In the genomic region with DNA sequence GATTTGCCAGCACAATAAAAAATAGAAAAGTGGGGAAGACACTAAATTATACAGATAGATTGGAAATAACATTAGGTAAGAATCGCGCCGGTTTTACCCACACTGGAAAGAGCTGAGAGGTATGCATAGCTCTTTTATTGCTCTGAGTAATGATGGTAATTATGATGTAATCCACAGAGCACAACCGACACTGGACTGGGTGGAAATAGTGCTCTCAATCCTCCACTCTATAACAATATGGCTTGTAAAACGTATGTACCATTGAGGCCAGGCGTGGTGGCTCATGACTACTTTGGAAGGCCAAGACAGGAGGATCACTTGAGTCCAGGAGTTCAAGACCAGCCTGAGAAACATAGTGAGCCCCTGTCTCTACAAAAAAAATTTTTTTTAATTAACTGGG, we compare ENCODE assay signal across 1 cellular context.
A peak's percentile ranks its signal among the peaks of the same experiment; 100 is the strongest.
TF ChIP-seq lines count a peak whose summit lies in the region.

No MANE protein-coding gene starts in this region.

TF ChIP-seq in HEK293, 187 proteins besides CTCF, POLR2A, EP300 and RAD21 (continued from another document and continues in another):
- no peak for TF ChIP-seq HOXA7 (CRISPR knock-in tag; IDR thresholded peaks at IDR 0.05; ENCODE audit: borderline replicate concordance)
- TF ChIP-seq, protein P1, sequence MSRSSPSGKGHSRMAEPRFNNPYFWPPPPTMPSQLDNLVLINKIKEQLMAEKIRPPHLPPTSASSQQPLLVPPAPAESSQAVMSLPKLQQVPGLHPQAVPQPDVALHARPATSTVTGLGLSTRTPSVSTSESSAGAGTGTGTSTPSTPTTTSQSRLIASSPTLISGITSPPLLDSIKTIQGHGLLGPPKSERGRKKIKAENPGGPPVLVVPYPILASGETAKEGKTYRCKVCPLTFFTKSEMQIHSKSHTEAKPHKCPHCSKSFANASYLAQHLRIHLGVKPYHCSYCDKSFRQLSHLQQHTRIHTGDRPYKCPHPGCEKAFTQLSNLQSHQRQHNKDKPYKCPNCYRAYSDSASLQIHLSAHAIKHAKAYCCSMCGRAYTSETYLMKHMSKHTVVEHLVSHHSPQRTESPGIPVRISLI (tag by site-specific recombination; IDR thresholded peaks at IDR 0.05): no peak
- TF ChIP-seq ZNF48 (tag by site-specific recombination; IDR thresholded peaks at IDR 0.05): no peak
- no peak for TF ChIP-seq SCRT2 (tag by site-specific recombination; IDR thresholded peaks at IDR 0.05)
- TF ChIP-seq, protein P2, sequence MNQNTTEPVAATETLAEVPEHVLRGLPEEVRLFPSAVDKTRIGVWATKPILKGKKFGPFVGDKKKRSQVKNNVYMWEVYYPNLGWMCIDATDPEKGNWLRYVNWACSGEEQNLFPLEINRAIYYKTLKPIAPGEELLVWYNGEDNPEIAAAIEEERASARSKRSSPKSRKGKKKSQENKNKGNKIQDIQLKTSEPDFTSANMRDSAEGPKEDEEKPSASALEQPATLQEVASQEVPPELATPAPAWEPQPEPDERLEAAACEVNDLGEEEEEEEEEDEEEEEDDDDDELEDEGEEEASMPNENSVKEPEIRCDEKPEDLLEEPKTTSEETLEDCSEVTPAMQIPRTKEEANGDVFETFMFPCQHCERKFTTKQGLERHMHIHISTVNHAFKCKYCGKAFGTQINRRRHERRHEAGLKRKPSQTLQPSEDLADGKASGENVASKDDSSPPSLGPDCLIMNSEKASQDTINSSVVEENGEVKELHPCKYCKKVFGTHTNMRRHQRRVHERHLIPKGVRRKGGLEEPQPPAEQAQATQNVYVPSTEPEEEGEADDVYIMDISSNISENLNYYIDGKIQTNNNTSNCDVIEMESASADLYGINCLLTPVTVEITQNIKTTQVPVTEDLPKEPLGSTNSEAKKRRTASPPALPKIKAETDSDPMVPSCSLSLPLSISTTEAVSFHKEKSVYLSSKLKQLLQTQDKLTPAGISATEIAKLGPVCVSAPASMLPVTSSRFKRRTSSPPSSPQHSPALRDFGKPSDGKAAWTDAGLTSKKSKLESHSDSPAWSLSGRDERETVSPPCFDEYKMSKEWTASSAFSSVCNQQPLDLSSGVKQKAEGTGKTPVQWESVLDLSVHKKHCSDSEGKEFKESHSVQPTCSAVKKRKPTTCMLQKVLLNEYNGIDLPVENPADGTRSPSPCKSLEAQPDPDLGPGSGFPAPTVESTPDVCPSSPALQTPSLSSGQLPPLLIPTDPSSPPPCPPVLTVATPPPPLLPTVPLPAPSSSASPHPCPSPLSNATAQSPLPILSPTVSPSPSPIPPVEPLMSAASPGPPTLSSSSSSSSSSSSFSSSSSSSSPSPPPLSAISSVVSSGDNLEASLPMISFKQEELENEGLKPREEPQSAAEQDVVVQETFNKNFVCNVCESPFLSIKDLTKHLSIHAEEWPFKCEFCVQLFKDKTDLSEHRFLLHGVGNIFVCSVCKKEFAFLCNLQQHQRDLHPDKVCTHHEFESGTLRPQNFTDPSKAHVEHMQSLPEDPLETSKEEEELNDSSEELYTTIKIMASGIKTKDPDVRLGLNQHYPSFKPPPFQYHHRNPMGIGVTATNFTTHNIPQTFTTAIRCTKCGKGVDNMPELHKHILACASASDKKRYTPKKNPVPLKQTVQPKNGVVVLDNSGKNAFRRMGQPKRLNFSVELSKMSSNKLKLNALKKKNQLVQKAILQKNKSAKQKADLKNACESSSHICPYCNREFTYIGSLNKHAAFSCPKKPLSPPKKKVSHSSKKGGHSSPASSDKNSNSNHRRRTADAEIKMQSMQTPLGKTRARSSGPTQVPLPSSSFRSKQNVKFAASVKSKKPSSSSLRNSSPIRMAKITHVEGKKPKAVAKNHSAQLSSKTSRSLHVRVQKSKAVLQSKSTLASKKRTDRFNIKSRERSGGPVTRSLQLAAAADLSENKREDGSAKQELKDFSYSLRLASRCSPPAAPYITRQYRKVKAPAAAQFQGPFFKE (tag by site-specific recombination; IDR thresholded peaks at IDR 0.05; ENCODE audit: borderline replicate concordance): no peak
- TF ChIP-seq ZNF174 (tag by site-specific recombination; IDR thresholded peaks at IDR 0.05): no peak
- TF ChIP-seq ZBTB8A (tag by site-specific recombination; IDR thresholded peaks at IDR 0.05): no peak
- no peak for TF ChIP-seq ZSCAN16 (tag by site-specific recombination; IDR thresholded peaks at IDR 0.05)
- peak; percentile 63 for TF ChIP-seq ZNF366 (tag by site-specific recombination; conservative IDR thresholded peaks at IDR 0.05)
- no peak for TF ChIP-seq HOXD13 (CRISPR knock-in tag; IDR thresholded peaks at IDR 0.05; ENCODE audit: borderline replicate concordance)
- TF ChIP-seq ZNF843 (tag by site-specific recombination; IDR thresholded peaks at IDR 0.05): no peak; the same call in 1 of the 2 replicates
- TF ChIP-seq ZNF404 (tag by site-specific recombination; IDR thresholded peaks at IDR 0.05): no peak
- no peak for TF ChIP-seq ZNF514 (tag by site-specific recombination; IDR thresholded peaks at IDR 0.05)
- peak; percentile 37; the same call in 1 of the 2 replicates for TF ChIP-seq ZXDB (tag by site-specific recombination; IDR thresholded peaks at IDR 0.05)
- peak; percentile 45; the same call in 1 of the 2 replicates for TF ChIP-seq KLF17 (tag by site-specific recombination; IDR thresholded peaks at IDR 0.05)
- TF ChIP-seq, protein P3, sequence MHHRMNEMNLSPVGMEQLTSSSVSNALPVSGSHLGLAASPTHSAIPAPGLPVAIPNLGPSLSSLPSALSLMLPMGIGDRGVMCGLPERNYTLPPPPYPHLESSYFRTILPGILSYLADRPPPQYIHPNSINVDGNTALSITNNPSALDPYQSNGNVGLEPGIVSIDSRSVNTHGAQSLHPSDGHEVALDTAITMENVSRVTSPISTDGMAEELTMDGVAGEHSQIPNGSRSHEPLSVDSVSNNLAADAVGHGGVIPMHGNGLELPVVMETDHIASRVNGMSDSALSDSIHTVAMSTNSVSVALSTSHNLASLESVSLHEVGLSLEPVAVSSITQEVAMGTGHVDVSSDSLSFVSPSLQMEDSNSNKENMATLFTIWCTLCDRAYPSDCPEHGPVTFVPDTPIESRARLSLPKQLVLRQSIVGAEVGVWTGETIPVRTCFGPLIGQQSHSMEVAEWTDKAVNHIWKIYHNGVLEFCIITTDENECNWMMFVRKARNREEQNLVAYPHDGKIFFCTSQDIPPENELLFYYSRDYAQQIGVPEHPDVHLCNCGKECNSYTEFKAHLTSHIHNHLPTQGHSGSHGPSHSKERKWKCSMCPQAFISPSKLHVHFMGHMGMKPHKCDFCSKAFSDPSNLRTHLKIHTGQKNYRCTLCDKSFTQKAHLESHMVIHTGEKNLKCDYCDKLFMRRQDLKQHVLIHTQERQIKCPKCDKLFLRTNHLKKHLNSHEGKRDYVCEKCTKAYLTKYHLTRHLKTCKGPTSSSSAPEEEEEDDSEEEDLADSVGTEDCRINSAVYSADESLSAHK (tag by site-specific recombination; IDR thresholded peaks at IDR 0.05): 0 out of 2 replicates have a peak, but pooled peaks have one; percentile 44
- no peak for TF ChIP-seq ZNF239 (tag by site-specific recombination; IDR thresholded peaks at IDR 0.05)
- TF ChIP-seq ZBTB1 (tag by site-specific recombination; IDR thresholded peaks at IDR 0.05): no peak
- no peak for TF ChIP-seq ZNF596 (tag by site-specific recombination; IDR thresholded peaks at IDR 0.05)
- TF ChIP-seq ZBTB21 (tag by site-specific recombination; IDR thresholded peaks at IDR 0.05): 0 out of 2 replicates have a peak, but pooled peaks have one; percentile 11
- TF ChIP-seq ZNF350 (tag by site-specific recombination; IDR thresholded peaks at IDR 0.05): no peak
- peak; percentile 63; the same call in 1 of the 2 replicates for TF ChIP-seq OSR2 (tag by site-specific recombination; IDR thresholded peaks at IDR 0.05)
- no peak for TF ChIP-seq SP2 (tag by site-specific recombination; IDR thresholded peaks at IDR 0.05)
- TF ChIP-seq BCL11B (tag by site-specific recombination; IDR thresholded peaks at IDR 0.05; ENCODE audit: low read depth): no peak
- TF ChIP-seq OVOL3 (tag by site-specific recombination; IDR thresholded peaks at IDR 0.05): no peak
- TF ChIP-seq ZNF274 (IDR thresholded peaks at IDR 0.05; ENCODE audit: low read length): no peak
- TF ChIP-seq ZNF274 (tag by site-specific recombination; IDR thresholded peaks at IDR 0.05; ENCODE audit: borderline replicate concordance): no peak
- TF ChIP-seq ZBTB10 (tag by site-specific recombination; IDR thresholded peaks at IDR 0.05): no peak
- no peak for TF ChIP-seq ZNF354C (tag by site-specific recombination; IDR thresholded peaks at IDR 0.05; ENCODE audit: borderline replicate concordance, low read depth)
- TF ChIP-seq INSM2 (tag by site-specific recombination; IDR thresholded peaks at IDR 0.05): peak; percentile 80
- peak; percentile 55; the same call in 1 of the 2 replicates for TF ChIP-seq FEZF1 (tag by site-specific recombination; IDR thresholded peaks at IDR 0.05)
- TF ChIP-seq ZEB2 (tag by site-specific recombination; IDR thresholded peaks at IDR 0.05): peak; percentile 82
- no peak for TF ChIP-seq SALL2 (tag by site-specific recombination; IDR thresholded peaks at IDR 0.05; ENCODE audit: borderline replicate concordance)
- TF ChIP-seq ZNF155 (tag by site-specific recombination; IDR thresholded peaks at IDR 0.05): no peak
- TF ChIP-seq YY2 (tag by site-specific recombination; IDR thresholded peaks at IDR 0.05): no peak
- no peak for TF ChIP-seq EGR2 (tag by site-specific recombination; IDR thresholded peaks at IDR 0.05; ENCODE audit: low read depth)
- TF ChIP-seq ZNF394 (tag by site-specific recombination; IDR thresholded peaks at IDR 0.05; ENCODE audit: borderline replicate concordance): no peak
- TF ChIP-seq, protein P4, sequence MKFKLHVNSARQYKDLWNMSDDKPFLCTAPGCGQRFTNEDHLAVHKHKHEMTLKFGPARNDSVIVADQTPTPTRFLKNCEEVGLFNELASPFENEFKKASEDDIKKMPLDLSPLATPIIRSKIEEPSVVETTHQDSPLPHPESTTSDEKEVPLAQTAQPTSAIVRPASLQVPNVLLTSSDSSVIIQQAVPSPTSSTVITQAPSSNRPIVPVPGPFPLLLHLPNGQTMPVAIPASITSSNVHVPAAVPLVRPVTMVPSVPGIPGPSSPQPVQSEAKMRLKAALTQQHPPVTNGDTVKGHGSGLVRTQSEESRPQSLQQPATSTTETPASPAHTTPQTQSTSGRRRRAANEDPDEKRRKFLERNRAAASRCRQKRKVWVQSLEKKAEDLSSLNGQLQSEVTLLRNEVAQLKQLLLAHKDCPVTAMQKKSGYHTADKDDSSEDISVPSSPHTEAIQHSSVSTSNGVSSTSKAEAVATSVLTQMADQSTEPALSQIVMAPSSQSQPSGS (tag by site-specific recombination; IDR thresholded peaks at IDR 0.05; ENCODE audit: low read depth): peak; percentile 95
- TF ChIP-seq GLI4 (tag by site-specific recombination; IDR thresholded peaks at IDR 0.05): no peak
- no peak for TF ChIP-seq ZNF501 (tag by site-specific recombination; IDR thresholded peaks at IDR 0.05)
- TF ChIP-seq, protein P5, sequence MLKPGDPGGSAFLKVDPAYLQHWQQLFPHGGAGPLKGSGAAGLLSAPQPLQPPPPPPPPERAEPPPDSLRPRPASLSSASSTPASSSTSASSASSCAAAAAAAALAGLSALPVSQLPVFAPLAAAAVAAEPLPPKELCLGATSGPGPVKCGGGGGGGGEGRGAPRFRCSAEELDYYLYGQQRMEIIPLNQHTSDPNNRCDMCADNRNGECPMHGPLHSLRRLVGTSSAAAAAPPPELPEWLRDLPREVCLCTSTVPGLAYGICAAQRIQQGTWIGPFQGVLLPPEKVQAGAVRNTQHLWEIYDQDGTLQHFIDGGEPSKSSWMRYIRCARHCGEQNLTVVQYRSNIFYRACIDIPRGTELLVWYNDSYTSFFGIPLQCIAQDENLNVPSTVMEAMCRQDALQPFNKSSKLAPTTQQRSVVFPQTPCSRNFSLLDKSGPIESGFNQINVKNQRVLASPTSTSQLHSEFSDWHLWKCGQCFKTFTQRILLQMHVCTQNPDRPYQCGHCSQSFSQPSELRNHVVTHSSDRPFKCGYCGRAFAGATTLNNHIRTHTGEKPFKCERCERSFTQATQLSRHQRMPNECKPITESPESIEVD (tag by site-specific recombination; IDR thresholded peaks at IDR 0.05): peak; percentile 54
